ENCODE assay signal across 10 cellular contexts in genomic region chr6:113634352-113635163, GRCh38.
DNase-seq lines count a peak whose midpoint lies in the region; ATAC-seq and TF ChIP-seq lines count a peak whose summit lies in the region.
"Had no signal": no experiment of that assay in that cellular context is flagged by ENCODE, and none has a peak within 500 bp of the region (broad histone marks: within the 10 kb centered on the region; RNA-seq: fewer than 3 reads in every experiment).

No MANE protein-coding gene starts in this region.

- no peaks in the 10 kb centered on the region for H3K27me3 ChIP-seq in thymus (ENCODE audit: control insufficient read depth, insufficient read depth)
- H3K27me3 ChIP-seq in BE2C, result no peaks in the 10 kb centered on the region

- peak; percentile 23 for ATAC-seq in HG03432 (IDR thresholded peaks at IDR 0.05; ENCODE audit: unreplicated experiment)

- H3K27ac ChIP-seq in thymus (ENCODE audit: low read depth), result peak overlapping the region; percentile 65
- H3K27ac ChIP-seq: KMS-11 had no signal

- DNase-seq in DMS53 (lab: John Stamatoyannopoulos, UW) (peak; percentile 31), DMS53 treated with DMSO at 0.1 percent for 48 hours (lab: John Stamatoyannopoulos, UW; ENCODE audit: unreplicated experiment) (no peak), dedifferentiated amniotic fluid mesenchymal stem cell (ENCODE audit: extremely low spot score) (peak; percentile 27), BE2C (no peak), NCI-H1092 treated with DMSO at 0.1 percent for 48 hours (lab: John Stamatoyannopoulos, UW) (no peak)
- DNase-seq in stimulated activated CD4-positive, alpha-beta T cell treated with anti-CD3 and anti-CD28 coated beads, Interleukin-12 subunit alpha, Interleukin-12 subunit beta, amount 100 ng/mL, for 4 hours, result no peak
- DNase-seq: 8988T had no signal

- H3K4me1 ChIP-seq in thymus (ENCODE audit: control insufficient read depth, insufficient read depth, low read length) (no peaks in the 10 kb centered on the region), BE2C (no peaks in the 10 kb centered on the region; the same call in 1 of the 2 replicates)

- H3K4me3 ChIP-seq in thymus (ENCODE audit: low read length), result no peak overlapping the region
- no peak overlapping the region for H3K4me3 ChIP-seq in BE2C (ENCODE audit: low read depth, low read length)

- WGBS in thymus, result 45% methylated on average over 4 of the region's 4 CpGs

- TF ChIP-seq CTCF in BE2C (IDR thresholded peaks at IDR 0.05; ENCODE audit: low read depth, low read length), result no peak

- H3K9me3 ChIP-seq in thymus (ENCODE audit: control insufficient read depth) (no peaks in the 10 kb centered on the region), BE2C (no peaks in the 10 kb centered on the region)

- H3K36me3 ChIP-seq in thymus (ENCODE audit: control insufficient read depth, insufficient read depth) (no peaks in the 10 kb centered on the region), BE2C (no peaks in the 10 kb centered on the region)

Comparison
In these comparisons a context has a peak if more than half of its experiments do, and no peak if none do; other contexts are left out.
1. DNase-seq: peak in DMS53 (single experiment) and dedifferentiated amniotic fluid mesenchymal stem cell (single experiment); none in DMS53 treated with DMSO at 0.1 percent for 48 hours (single experiment), BE2C (single experiment), NCI-H1092 treated with DMSO at 0.1 percent for 48 hours (single experiment) and stimulated activated CD4-positive, alpha-beta T cell treated with anti-CD3 and anti-CD28 coated beads, Interleukin-12 subunit alpha, Interleukin-12 subunit beta, amount 100 ng/mL, for 4 hours (single experiment).